ENCODE assay signal across 8 cellular contexts in the genomic region with DNA sequence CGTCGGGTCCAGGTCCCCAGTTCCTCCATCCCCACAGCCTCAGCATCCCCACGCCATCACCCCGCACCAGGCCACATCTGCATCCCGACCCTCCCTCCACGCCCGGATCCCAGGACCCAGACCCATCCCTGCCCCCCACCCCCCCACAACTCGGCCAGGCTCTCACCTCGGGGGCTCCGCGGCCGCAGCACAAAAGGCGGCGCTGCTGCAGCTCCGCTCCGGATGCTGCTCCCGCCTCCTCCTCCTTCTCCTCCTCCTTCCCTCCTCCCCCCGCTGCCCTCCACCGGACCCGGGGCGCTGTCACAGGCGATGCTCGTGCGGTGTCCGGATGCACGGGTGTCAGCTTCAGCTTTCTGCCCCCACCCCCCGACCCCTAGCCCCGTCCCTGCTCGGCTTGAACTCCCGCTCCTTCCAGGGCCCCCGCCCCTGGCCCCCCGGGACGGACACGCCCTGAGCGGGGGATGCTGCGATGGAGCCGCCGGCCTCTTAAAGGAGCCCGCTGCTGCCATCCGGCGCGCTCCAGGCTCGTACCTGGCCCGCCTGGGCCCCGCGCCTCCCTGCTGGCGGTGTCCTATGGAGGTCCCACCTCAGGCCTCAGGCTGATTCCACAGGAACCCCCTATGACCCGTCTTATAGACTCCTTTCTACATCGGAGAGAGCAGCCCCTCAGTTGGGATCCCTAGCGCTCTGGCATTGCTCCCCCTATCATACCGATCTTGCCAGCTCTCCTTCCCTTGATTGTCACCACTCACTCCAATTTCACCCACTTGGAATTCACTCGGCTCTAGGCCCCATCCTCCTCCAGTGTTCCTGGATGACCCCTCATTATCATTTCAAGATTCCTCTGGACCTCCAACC. TPM values are rescaled to one million over a fixed set of nuclear protein-coding genes. Genes with fewer than 3 reads are reported as not detected.
A peak's percentile ranks its signal among the peaks of the same experiment; 100 is the strongest.
DNase-seq lines count a peak whose midpoint lies in the region; ATAC-seq and TF ChIP-seq lines count a peak whose summit lies in the region.

A gene with protein sequence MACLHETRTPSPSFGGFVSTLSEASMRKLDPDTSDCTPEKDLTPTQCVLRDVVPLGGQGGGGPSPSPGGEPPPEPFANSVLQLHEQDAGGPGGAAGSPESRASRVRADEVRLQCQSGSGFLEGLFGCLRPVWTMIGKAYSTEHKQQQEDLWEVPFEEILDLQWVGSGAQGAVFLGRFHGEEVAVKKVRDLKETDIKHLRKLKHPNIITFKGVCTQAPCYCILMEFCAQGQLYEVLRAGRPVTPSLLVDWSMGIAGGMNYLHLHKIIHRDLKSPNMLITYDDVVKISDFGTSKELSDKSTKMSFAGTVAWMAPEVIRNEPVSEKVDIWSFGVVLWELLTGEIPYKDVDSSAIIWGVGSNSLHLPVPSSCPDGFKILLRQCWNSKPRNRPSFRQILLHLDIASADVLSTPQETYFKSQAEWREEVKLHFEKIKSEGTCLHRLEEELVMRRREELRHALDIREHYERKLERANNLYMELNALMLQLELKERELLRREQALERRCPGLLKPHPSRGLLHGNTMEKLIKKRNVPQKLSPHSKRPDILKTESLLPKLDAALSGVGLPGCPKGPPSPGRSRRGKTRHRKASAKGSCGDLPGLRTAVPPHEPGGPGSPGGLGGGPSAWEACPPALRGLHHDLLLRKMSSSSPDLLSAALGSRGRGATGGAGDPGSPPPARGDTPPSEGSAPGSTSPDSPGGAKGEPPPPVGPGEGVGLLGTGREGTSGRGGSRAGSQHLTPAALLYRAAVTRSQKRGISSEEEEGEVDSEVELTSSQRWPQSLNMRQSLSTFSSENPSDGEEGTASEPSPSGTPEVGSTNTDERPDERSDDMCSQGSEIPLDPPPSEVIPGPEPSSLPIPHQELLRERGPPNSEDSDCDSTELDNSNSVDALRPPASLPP (minus strand): TSS at position 198 of the 858 bp plus-strand sequence. CDS start 12,067 bp downstream, outside the sequence.

- H3K36me3 ChIP-seq in left ventricle myocardium inferior, result peaks cover 5% of the 10 kb centered on the region
- H3K36me3 ChIP-seq in vagina, result no peaks in the 10 kb centered on the region

- peak within 1 kb of the TSS; percentile 98 for H3K27ac Mint-ChIP-seq in progenitor cell of endocrine pancreas

- H3K27ac ChIP-seq in left ventricle myocardium inferior (replicated peaks), result peak within 1 kb of the TSS; percentile 99
- peak within 1 kb of the TSS; percentile 99 for H3K27ac ChIP-seq in vagina

- H3K4me1 ChIP-seq in left ventricle myocardium inferior (peaks cover 63% of the 10 kb centered on the region), vagina (peaks cover 67% of the 10 kb centered on the region)

- ATAC-seq in GM18867 (IDR thresholded peaks at IDR 0.05; ENCODE audit: unreplicated experiment), result no peak

- no peaks in the 10 kb centered on the region for H3K9me3 Mint-ChIP-seq in progenitor cell of endocrine pancreas (ENCODE audit: low read depth)

- H3K27me3 Mint-ChIP-seq in progenitor cell of endocrine pancreas, result no peaks in the 10 kb centered on the region

- H3K4me1 Mint-ChIP-seq in progenitor cell of endocrine pancreas (ENCODE audit: low read depth), result peaks cover 22% of the 10 kb centered on the region

- no peak for TF ChIP-seq POLR2A in vagina (IDR thresholded peaks at IDR 0.05)

- no peak for TF ChIP-seq CTCF in HFF-Myc (IDR thresholded peaks at IDR 0.05; ENCODE audit: low read depth, low read length, missing control alignments)
- TF ChIP-seq CTCF in left ventricle myocardium inferior (IDR thresholded peaks at IDR 0.05; ENCODE audit: borderline replicate concordance), result no peak
- no peak for TF ChIP-seq CTCF in progenitor cell of endocrine pancreas (IDR thresholded peaks at IDR 0.05; ENCODE audit: unreplicated experiment)
- no peak for TF ChIP-seq CTCF in vagina (IDR thresholded peaks at IDR 0.05)

- DNase-seq in Ammon's horn (ENCODE audit: low spot score) (peak; percentile 87), HFF-Myc (ENCODE audit: extremely low read depth, low read depth) (no peak), T follicular helper cell (ENCODE audit: low read depth) (peak; percentile 35), amygdala (lab: John Stamatoyannopoulos, UW) (peak in 52 of 56 donors; percentile 34 to 90 (median 70)), left ventricle myocardium inferior (peak; percentile 68), progenitor cell of endocrine pancreas (ENCODE audit: low spot score, unreplicated experiment) (no peak), vagina (ENCODE audit: extremely low spot score in 2 of 2) (no peak)

- peak within 1 kb of the TSS; percentile 64 for H3K4me3 ChIP-seq in HFF-Myc (replicated peaks; ENCODE audit: low read depth, low read length)
- peak within 1 kb of the TSS; percentile 80 for H3K4me3 ChIP-seq in left ventricle myocardium inferior
- peak within 1 kb of the TSS; percentile 64 to 71 for H3K4me3 ChIP-seq in vagina

- H3K4me3 Mint-ChIP-seq in progenitor cell of endocrine pancreas (ENCODE audit: low read depth), result peak within 1 kb of the TSS; percentile 90

- H3K27me3 ChIP-seq in left ventricle myocardium inferior (ENCODE audit: low read depth) (no peaks in the 10 kb centered on the region), vagina (no peaks in the 10 kb centered on the region)

- intact Hi-C loops in left ventricle myocardium inferior (cut with micrococcal nuclease) (no loop called here), vagina (cut with DNase I) (loop anchor here (2.0 to 5.0 kb wide), 2 partner anchors 47 to 61 kb away; a partner anchor contains a TSS)

- H3K36me3 Mint-ChIP-seq in progenitor cell of endocrine pancreas (ENCODE audit: insufficient read depth), result no peaks in the 10 kb centered on the region

- H3K9me3 ChIP-seq in left ventricle myocardium inferior (replicated peaks), result no peaks in the 10 kb centered on the region
- H3K9me3 ChIP-seq in vagina, result no peaks in the 10 kb centered on the region

RNA-seq across cellular contexts. Expression of the gene that starts here (rescaled TPM):
- total RNA-seq in left ventricle myocardium inferior (4.8 TPM), progenitor cell of endocrine pancreas (11.9 and 17.0 TPM in 2 replicates), vagina (21.9 TPM)

Comparison
In these comparisons a context has a peak if more than half of its experiments do, and no peak if none do; other contexts are left out.
1. DNase-seq: peak in Ammon's horn (single experiment), T follicular helper cell (single experiment), amygdala (52 of 56) and left ventricle myocardium inferior (single experiment); none in HFF-Myc (single experiment), progenitor cell of endocrine pancreas (single experiment) and vagina (0 of 2).
2. Peak in every context shown above with its lines, with median percentiles within 50 percentile points of each other: H3K4me3 ChIP-seq.